In the genomic region with DNA sequence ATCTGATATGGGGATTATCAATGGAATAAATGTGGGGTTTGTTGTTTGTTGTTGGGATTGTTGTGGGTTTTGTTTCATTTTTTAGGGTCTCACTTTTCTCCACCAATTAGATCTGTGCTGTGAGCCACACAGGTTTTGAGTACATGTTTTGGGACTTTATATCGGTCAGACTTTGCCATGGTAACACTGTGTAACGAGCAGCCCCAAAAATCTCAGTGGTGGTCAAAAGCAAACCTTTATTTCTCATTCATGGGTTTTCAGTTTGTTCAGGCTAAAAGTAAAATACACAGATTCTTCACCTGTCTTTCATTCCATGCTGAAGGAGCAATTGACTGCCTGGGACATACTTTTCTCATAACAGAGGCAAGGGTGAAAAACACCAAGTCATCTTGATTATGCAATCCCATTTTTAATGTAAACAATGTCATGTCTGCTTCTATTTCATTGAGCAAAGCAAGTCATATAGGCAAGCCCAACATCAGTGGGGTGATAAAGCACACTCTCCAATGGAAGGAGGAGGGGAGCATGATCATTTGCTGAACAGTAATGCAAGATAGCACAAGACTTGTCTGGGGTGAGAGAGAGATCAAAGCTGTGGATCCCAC, we compare ENCODE assay signal across 22 cellular contexts.
"Had no signal": no experiment of that assay in that cellular context is flagged by ENCODE, and none has a peak within 500 bp of the region (broad histone marks: within the 10 kb centered on the region; RNA-seq: fewer than 3 reads in every experiment).

No MANE protein-coding gene starts in this region.

- ATAC-seq: activated CD8-positive, alpha-beta T cell treated with anti-CD3 and anti-CD28 coated beads for 36 hours; activated naive CD8-positive, alpha-beta T cell treated with anti-CD3 and anti-CD28 coated beads, Interleukin-2, amount 50 U/mL, for 24 hours; effector memory CD8-positive, alpha-beta T cell; foreskin keratinocyte; heart left ventricle; left lobe of liver; natural killer cell; right cardiac atrium; upper lobe of right lung had no signal

- H3K36me3 ChIP-seq: heart left ventricle, spleen, suprapubic skin, tibial artery, upper lobe of right lung had no signal

- H3K27me3 ChIP-seq: dorsolateral prefrontal cortex, foreskin keratinocyte, heart left ventricle, suprapubic skin, tibial artery, upper lobe of right lung had no signal

- H3K4me3 ChIP-seq: coronary artery, dorsolateral prefrontal cortex, heart left ventricle, lung, spleen, suprapubic skin, tibial artery, upper lobe of right lung had no signal

- DNase-seq: activated B cell treated with CpG ODN at 0.5 μM for 24 hours; activated CD4-positive, alpha-beta T cell treated with anti-CD3 and anti-CD28 coated beads, Interleukin-2, amount 50 U/mL, for 1 hour; activated CD8-positive, alpha-beta T cell treated with anti-CD3 and anti-CD28 coated beads for 36 hours; activated naive CD8-positive, alpha-beta T cell treated with anti-CD3 and anti-CD28 coated beads, Interleukin-2, amount 50 U/mL, for 24 hours; activated T-cell treated with anti-CD3 and anti-CD28 coated beads, Interleukin-2, amount 50 U/mL, for 48 hours; dorsolateral prefrontal cortex; effector memory CD8-positive, alpha-beta T cell; heart left ventricle; kidney glomerular epithelial cell; mesendoderm; natural killer cell; posterior cingulate gyrus; right cardiac atrium; spleen; stimulated activated naive CD4-positive, alpha-beta T cell; tibial artery; upper lobe of right lung had no signal
